In the genomic region with DNA sequence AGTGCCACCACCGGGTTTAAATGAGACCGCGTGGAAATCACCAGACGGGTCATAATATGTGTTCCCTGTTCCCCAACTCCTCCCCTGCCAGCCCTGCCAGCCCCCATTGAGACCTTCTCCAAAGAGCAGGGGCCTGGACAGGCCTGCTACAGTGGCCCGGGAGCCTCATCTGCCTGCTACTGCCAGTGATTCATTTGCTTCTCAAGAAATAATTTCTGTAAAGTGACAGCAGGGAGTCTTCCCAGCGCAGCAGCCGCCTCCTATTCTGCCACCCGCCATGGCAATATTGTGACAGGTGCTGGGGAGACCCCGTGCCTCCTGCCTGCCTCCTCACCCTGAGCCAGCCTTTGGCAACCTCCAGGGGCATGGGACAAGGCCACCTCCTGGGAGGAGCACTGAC, we compare ENCODE assay signal across 9 cellular contexts. TPM values are rescaled to one million over a fixed set of nuclear protein-coding genes. Genes with fewer than 3 reads are reported as not detected.
A peak's percentile ranks its signal among the peaks of the same experiment; 100 is the strongest.
DNase-seq lines count a peak whose midpoint lies in the region; ATAC-seq, FAIRE-seq and TF ChIP-seq lines count a peak whose summit lies in the region.
"Had no signal": no experiment of that assay in that cellular context is flagged by ENCODE, and none has a peak within 500 bp of the region (broad histone marks: within the 10 kb centered on the region; RNA-seq: fewer than 3 reads in every experiment).

No MANE protein-coding gene starts in this region.

- no peaks in the 10 kb centered on the region for H3K36me3 Mint-ChIP-seq in natural killer cell treated with Interleukin-12 subunit alpha and Interleukin-12 subunit beta and Interleukin-15 and Interleukin-18, amount 100 ng/mL, for 72 hours

- H2BK15ac ChIP-seq in IMR-90 (ENCODE audit: low read depth, low read length), result no peak overlapping the region

- H3K27me3 ChIP-seq in IMR-90 (ENCODE audit: control insufficient read depth, insufficient read depth, low read length), result no peaks in the 10 kb centered on the region

- TF ChIP-seq EP300 in A549 (IDR thresholded peaks at IDR 0.05), result no peak

- H4K8ac ChIP-seq in IMR-90 (ENCODE audit: low read depth in 2 of 2, low read length in 2 of 2), result no peak overlapping the region

- peak overlapping the region; percentile 73 for H3K4ac ChIP-seq in IMR-90 (ENCODE audit: low read depth, low read length)

- TF ChIP-seq CTCF in A549 (IDR thresholded peaks at IDR 0.05), result no peak
- no peak for TF ChIP-seq CTCF in IMR-90 (conservative IDR thresholded peaks at IDR 0.05; ENCODE audit: low read depth, low read length)

- H3K79me1 ChIP-seq in IMR-90 (ENCODE audit: low read depth in 1 of 2, low read length in 2 of 2), result peaks cover 15 to 91% of the 10 kb centered on the region in 2 experiments

- H3K4me2 ChIP-seq in A549, result peak overlapping the region; percentile 93; the same call in 2 of the 3 replicates
- H3K4me2 ChIP-seq in IMR-90 (ENCODE audit: low read depth, low read length), result no peak overlapping the region

- H3K4me1 Mint-ChIP-seq in natural killer cell treated with Interleukin-12 subunit alpha and Interleukin-12 subunit beta and Interleukin-15 and Interleukin-18, amount 100 ng/mL, for 72 hours (ENCODE audit: low read depth in 2 of 2), result peaks cover 73 to 76% of the 10 kb centered on the region in 2 donors

- POLR2A ChIA-PET in A549 (lab: Yijun Ruan, JAX), result no interaction called here
- POLR2A ChIA-PET in IMR-90 (lab: Charles Lee; ENCODE audit: unreplicated experiment), result no interaction called here

- DNase-seq in A549 (ENCODE audit: low read depth in 1 of 2, low spot score in 1 of 2) (no peak), IMR-90 (no peak), caudate nucleus (lab: John Stamatoyannopoulos, UW) (peak in 20 of 61 donors; percentile 13 to 54 (median 34)), DMS114 treated with DMSO at 0.1 percent for 48 hours (lab: John Stamatoyannopoulos, UW; ENCODE audit: unreplicated experiment) (no peak)
- no peak for DNase-seq in natural killer cell treated with Interleukin-12 subunit alpha and Interleukin-12 subunit beta and Interleukin-15 and Interleukin-18, amount 100 ng/mL, for 72 hours (ENCODE audit: low spot score)
- DNase-seq in NK-92 treated with Interleukin-12 subunit alpha and Interleukin-12 subunit beta, amount 100 ng/mL, for 24 hours (lab: John Stamatoyannopoulos, UW), result no peak
- DNase-seq in stimulated activated CD4-positive, alpha-beta T cell treated with anti-CD3 and anti-CD28 coated beads, Interleukin-2, amount 100 ng/mL, for 24 hours, result no peak
- DNase-seq: NCI-H187 treated with DMSO at 0.1 percent for 48 hours had no signal

- H3K9me3 Mint-ChIP-seq in natural killer cell treated with Interleukin-12 subunit alpha and Interleukin-12 subunit beta and Interleukin-15 and Interleukin-18, amount 100 ng/mL, for 72 hours, result no peaks in the 10 kb centered on the region

- no peaks in the 10 kb centered on the region for H3K27me3 Mint-ChIP-seq in natural killer cell treated with Interleukin-12 subunit alpha and Interleukin-12 subunit beta and Interleukin-15 and Interleukin-18, amount 100 ng/mL, for 72 hours

- H2AFZ ChIP-seq in IMR-90 (replicated peaks; ENCODE audit: low read length, poor library complexity), result peak overlapping the region; percentile 46

- no peak overlapping the region for H3K18ac ChIP-seq in IMR-90 (ENCODE audit: low read depth, low read length)

- no peak for ATAC-seq in A549
- no peak for ATAC-seq in IMR-90 (ENCODE audit: low read depth)
- no peak for ATAC-seq in natural killer cell treated with Interleukin-12 subunit alpha and Interleukin-12 subunit beta and Interleukin-15 and Interleukin-18, amount 100 ng/mL, for 72 hours
- ATAC-seq in HG02840 (IDR thresholded peaks at IDR 0.05; ENCODE audit: low FRiP score, unreplicated experiment), result no peak

- no peak overlapping the region for H3K14ac ChIP-seq in IMR-90 (replicated peaks; ENCODE audit: low read depth, low read length)

- 0 out of 2 replicates have a peak, but pooled peaks cover 1% of the 10 kb centered on the region for H3K36me3 ChIP-seq in IMR-90 (ENCODE audit: control insufficient read depth, insufficient read depth, low read length)

- H4K91ac ChIP-seq in IMR-90 (ENCODE audit: insufficient read depth, low read depth, low read length), result no peak overlapping the region

- TF ChIP-seq POLR2A in A549 (IDR thresholded peaks at IDR 0.05; ENCODE audit: low read length), result no peak
- TF ChIP-seq POLR2A in IMR-90 (IDR thresholded peaks at IDR 0.05; ENCODE audit: low read depth, low read length), result no peak

- H3K23ac ChIP-seq in IMR-90 (ENCODE audit: low read depth, low read length), result no peak overlapping the region

- no peak for TF ChIP-seq RAD21 in A549 (conservative IDR thresholded peaks at IDR 0.05 in 1 of 2, IDR thresholded peaks at IDR 0.05 in 1 of 2)
- TF ChIP-seq RAD21 in IMR-90 (IDR thresholded peaks at IDR 0.05; ENCODE audit: low read length), result no peak

- no TSS peak for BruUV-seq in IMR-90 (replicated peaks; lab: Mats Ljungman, UMichigan)

- H2BK5ac ChIP-seq in IMR-90 (ENCODE audit: low read depth, low read length, poor library complexity, severe bottlenecking), result no peak overlapping the region

- peak overlapping the region; percentile 99 to 100 for H3K27ac Mint-ChIP-seq in natural killer cell treated with Interleukin-12 subunit alpha and Interleukin-12 subunit beta and Interleukin-15 and Interleukin-18, amount 100 ng/mL, for 72 hours

- in situ Hi-C loops in IMR-90 (cut with MboI; ENCODE audit: low sequenced_read_pairs), result no loop called here

- intact Hi-C loops in IMR-90 (cut with micrococcal nuclease), result no loop called here

- FAIRE-seq in A549 (lab: Jason Lieb, UNC), result no peak

- H3K4me3 Mint-ChIP-seq in natural killer cell treated with Interleukin-12 subunit alpha and Interleukin-12 subunit beta and Interleukin-15 and Interleukin-18, amount 100 ng/mL, for 72 hours, result peak overlapping the region; percentile 92

- CTCF ChIA-PET in A549 (lab: Yijun Ruan, JAX), result interaction anchor here (1.3 to 4.4 kb wide), 2 partner anchors 35 to 65 kb away, joined by 3 to 23 read pairs; no protein-coding TSS in a partner anchor
- CTCF ChIA-PET in IMR-90 (lab: Yijun Ruan, JAX), result interaction anchor here (1.5 kb wide), 1 partner anchor 40 kb away, joined by 8 read pairs; no protein-coding TSS in a partner anchor

- no peaks in the 10 kb centered on the region for H3K9me3 ChIP-seq in A549
- H3K9me3 ChIP-seq in IMR-90 (ENCODE audit: control insufficient read depth, insufficient read depth, low read length), result no peaks in the 10 kb centered on the region

- WGBS in A549 (ENCODE audit: missing lambda C conversion rate), result 92% methylated on average over 4 of the region's 9 CpGs
- WGBS in IMR-90 (ENCODE audit: extremely low coverage in 2 of 2, insufficient read length in 1 of 2), 2 experiments, result 77% methylated on average over 4 of the region's 9 CpGs; no CpG with 5 or more reads in 1 of the 2 experiments

- H4K5ac ChIP-seq in IMR-90 (ENCODE audit: low read depth, low read length), result no peak overlapping the region

- H3K9me1 ChIP-seq in IMR-90 (ENCODE audit: insufficient read depth, low read length), result peaks cover 32% of the 10 kb centered on the region

- no peak overlapping the region for H2BK20ac ChIP-seq in IMR-90 (ENCODE audit: low read depth, low read length)

- dilution Hi-C loops in IMR-90 (cut with HindIII; ENCODE audit: low sequenced_read_pairs, unreplicated experiment), result no loop called here

- no peaks in the 10 kb centered on the region for H4K20me1 ChIP-seq in IMR-90 (ENCODE audit: insufficient read depth, low read length)

- H3K4me3 ChIP-seq in A549 (no peak overlapping the region), IMR-90 (ENCODE audit: insufficient read depth, low read depth, low read length) (no peak overlapping the region)

- H3K56ac ChIP-seq in IMR-90 (ENCODE audit: extremely low read depth, insufficient read depth, low read length), result no peak overlapping the region

- H3K27ac ChIP-seq in A549, result peak overlapping the region; percentile 23 to 91
- no peak overlapping the region for H3K27ac ChIP-seq in IMR-90 (ENCODE audit: insufficient read depth, low read length)
- peak overlapping the region; percentile 70 for H3K27ac ChIP-seq in caudate nucleus (ENCODE audit: low read depth, low read length)

- H2BK120ac ChIP-seq in IMR-90 (ENCODE audit: low read depth, low read length), result no peak overlapping the region

- peak overlapping the region; percentile 43 for H2AK9ac ChIP-seq in IMR-90 (replicated peaks; ENCODE audit: low read depth, low read length, poor library complexity)

- 0 out of 2 replicates have a peak overlapping the region, but pooled peaks have one; percentile 17 for H2AK5ac ChIP-seq in IMR-90 (ENCODE audit: low read depth, low read length)

- peaks cover 83% of the 10 kb centered on the region for H3K4me1 ChIP-seq in A549
- peaks cover 54% of the 10 kb centered on the region for H3K4me1 ChIP-seq in IMR-90 (ENCODE audit: control insufficient read depth, insufficient read depth, low read length)

- H3K9ac ChIP-seq in IMR-90 (ENCODE audit: low read depth, low read length), result no peak overlapping the region

TF ChIP-seq in A549, 52 proteins besides CTCF, POLR2A, EP300 and RAD21 (continues in another document):
- no peak for TF ChIP-seq PHF8 (IDR thresholded peaks at IDR 0.05; ENCODE audit: borderline replicate concordance, low read depth)

RNA-seq across cellular contexts. Expression of gene IFFO2, which starts 8.9 kb away (rescaled TPM):
- polyA plus RNA-seq in A549 (2011; rRNA removed) (23.0 and 24.3 TPM in 2 replicates), A549 (2017; fragmentation: RNase III; extraction: RNeasy Plus Mini Kit Qiagen cat#74134 plus additional on column Dnase treatment) (50.1 to 57.5 TPM (median 53.9 TPM) in 3 replicates), IMR-90 (2012; rRNA removed) (18.1 and 18.2 TPM in 2 replicates)
- 43.9 and 44.0 TPM in 2 replicates for polyA plus RNA-seq in A549 (2012; cell fraction: cytosol; rRNA removed)
- polyA plus RNA-seq in A549 (2012; cell fraction: nucleus; rRNA removed), result 93.7 and 96.0 TPM in 2 replicates
- 24.2 and 31.1 TPM in 2 replicates for polyA minus RNA-seq in A549 (2011; rRNA and poly(A)+ RNA removed)
- 13.6 and 14.5 TPM in 2 replicates for total RNA-seq in IMR-90 (2012; rRNA removed)
- 14.9 and 25.2 TPM in 2 replicates for polyA plus RNA-seq in IMR-90 (2012; cell fraction: cytosol; rRNA removed)
- 20.2 and 32.8 TPM in 2 replicates for polyA plus RNA-seq in IMR-90 (2012; cell fraction: nucleus; rRNA removed; ENCODE audit: low replicate concordance)
- total RNA-seq in natural killer cell treated with Interleukin-12 subunit alpha and Interleukin-12 subunit beta and Interleukin-15 and Interleukin-18, amount 100 ng/mL, for 72 hours, result 10 to 100 TPM; 23.5 to 44.2 TPM

RNA-seq across cellular contexts. Expression of gene ALDH4A1, which starts 45.2 kb away (rescaled TPM):
- polyA plus RNA-seq in A549 (2011; rRNA removed), result 9.4 and 9.7 TPM in 2 replicates
- 17.8 and 20.9 TPM in 2 replicates for polyA plus RNA-seq in A549 (2012; cell fraction: cytosol; rRNA removed)
- polyA plus RNA-seq in A549 (2012; cell fraction: nucleus; rRNA removed), result 44.6 and 47.4 TPM in 2 replicates
- polyA plus RNA-seq in A549 (2017; fragmentation: RNase III; extraction: RNeasy Plus Mini Kit Qiagen cat#74134 plus additional on column Dnase treatment), result 14.7 to 17.1 TPM (median 15.4 TPM) in 3 replicates
- polyA minus RNA-seq in A549 (2011; rRNA and poly(A)+ RNA removed), result 12.0 and 13.4 TPM in 2 replicates
- 8.6 TPM in 2 replicates for total RNA-seq in IMR-90 (2012; rRNA removed)
- 21.1 and 23.0 TPM in 2 replicates for polyA plus RNA-seq in IMR-90 (2012; rRNA removed)
- polyA plus RNA-seq in IMR-90 (2012; cell fraction: cytosol; rRNA removed), result 12.1 and 21.4 TPM in 2 replicates
- 16.8 and 36.6 TPM in 2 replicates for polyA plus RNA-seq in IMR-90 (2012; cell fraction: nucleus; rRNA removed; ENCODE audit: low replicate concordance)
- 1 to 10 TPM; 4.4 to 5.7 TPM for total RNA-seq in natural killer cell treated with Interleukin-12 subunit alpha and Interleukin-12 subunit beta and Interleukin-15 and Interleukin-18, amount 100 ng/mL, for 72 hours
